Comparison of ENCODE assay signal across 29 cellular contexts in the genomic region with DNA sequence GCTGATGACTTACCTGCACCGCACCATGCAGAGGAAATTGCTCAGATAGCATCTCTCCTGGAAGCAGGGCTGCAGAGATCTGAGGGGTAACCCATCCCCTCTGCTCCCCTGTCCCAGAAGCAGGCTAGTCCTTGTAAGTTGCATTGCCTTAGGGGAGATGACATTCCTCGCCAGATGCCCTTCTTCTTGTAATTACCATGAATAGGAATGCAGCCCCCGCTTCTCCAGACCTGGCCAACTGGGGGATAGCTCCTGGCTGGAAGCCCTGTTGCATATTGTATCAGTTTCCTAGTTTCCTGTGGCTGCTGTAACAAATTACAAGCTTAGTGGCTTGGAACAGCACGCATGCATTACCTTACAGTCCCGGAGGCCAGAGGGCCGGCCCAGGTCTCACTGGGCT. TPM values are rescaled to one million over a fixed set of nuclear protein-coding genes. Genes with fewer than 3 reads are reported as not detected.
"Had no signal": no experiment of that assay in that cellular context is flagged by ENCODE, and none has a peak within 500 bp of the region (broad histone marks: within the 10 kb centered on the region; RNA-seq: fewer than 3 reads in every experiment).

No MANE protein-coding gene starts in this region.

- H3K4me1 ChIP-seq: adrenal gland, Peyer's patch had no signal

- H3K9me3 ChIP-seq: adrenal gland, MG63, Peyer's patch had no signal

- H3K4me1 Mint-ChIP-seq: activated CD4-positive, alpha-beta T cell treated with anti-CD3 and anti-CD28 coated beads, Interleukin-2, amount 10 ng/mL, durations not matched to agents 7 days and 5 days; activated naive CD4-positive, alpha-beta T cell treated with anti-CD3 and anti-CD28 coated beads, Interleukin-2, amount 10 ng/mL, durations not matched to agents 7 days and 5 days had no signal

- H3K27ac ChIP-seq: adrenal gland, Peyer's patch, RWPE1 had no signal

- H3K27ac Mint-ChIP-seq: activated CD4-positive, alpha-beta memory T cell treated with anti-CD3 and anti-CD28 coated beads for 36 hours; activated CD4-positive, alpha-beta T cell treated with anti-CD3 and anti-CD28 coated beads, Interleukin-2, amount 10 ng/mL, durations not matched to agents 7 days and 5 days; activated naive CD4-positive, alpha-beta T cell treated with anti-CD3 and anti-CD28 coated beads, Interleukin-2, amount 10 ng/mL, durations not matched to agents 7 days and 5 days; activated naive CD8-positive, alpha-beta T cell treated with anti-CD3 and anti-CD28 coated beads, Interleukin-2, amount 10 ng/mL, durations not matched to agents 7 days and 5 days; activated T-helper 2 cell treated with anti-CD3 and anti-CD28 coated beads, Interferon-gamma antibody, Interleukin-2, Interleukin-4, amounts not matched to agents 10 μg/mL and 5 μg/mL and 100 μg/mL, durations not matched to agents 14 hours and 24 hours and 36 hours; T-helper 1 cell treated with Interleukin-12 subunit alpha and Interleukin-12 subunit beta and Interleukin-4 antibody, amounts not matched to agents 30 μg/mL and 1 μg/mL, for 36 hours had no signal

- H3K36me3 ChIP-seq: adrenal gland, MG63, Peyer's patch had no signal

- H3K4me3 ChIP-seq: adrenal gland, MG63, Peyer's patch had no signal

- DNase-seq: activated CD4-positive, alpha-beta memory T cell treated with anti-CD3 and anti-CD28 coated beads for 36 hours; activated CD4-positive, alpha-beta T cell treated with anti-CD3 and anti-CD28 coated beads, Interleukin-2, amount 10 ng/mL, durations not matched to agents 7 days and 5 days; activated CD4-positive, CD25-positive, alpha-beta regulatory T cell treated with anti-CD3 and anti-CD28 coated beads, Interleukin-2, amount 50 U/mL, for 72 hours; activated gamma-delta T cell treated with Interleukin-2 at 50 U/mL for 16 hours; activated naive CD4-positive, alpha-beta T cell treated with anti-CD3 and anti-CD28 coated beads, Interleukin-2, amount 10 ng/mL, durations not matched to agents 7 days and 5 days; activated naive CD8-positive, alpha-beta T cell treated with anti-CD3 and anti-CD28 coated beads, Interleukin-2, amount 10 ng/mL, durations not matched to agents 7 days and 5 days; activated T-cell treated with anti-CD3 and anti-CD28 coated beads for 4 hours; activated T-cell treated with anti-CD3 and anti-CD28 coated beads, Interleukin-2, amount 50 U/mL, for 48 hours; adrenal gland; anterior cingulate cortex; caudate nucleus; MG63; MV-4-11; NCI-H1092 treated with DMSO at 0.1 percent for 48 hours; NCI-H1417 treated with DMSO at 0.1 percent for 48 hours; NCI-H1694; NCI-H2029; NCI-H2107; NCI-H2171 treated with DMSO at 0.1 percent for 48 hours; NCI-H345; NCI-H510A; NCI-H69; NK-92 treated with Interleukin-12 subunit alpha and Interleukin-12 subunit beta, amount 100 ng/mL, for 24 hours; Peyer's patch; SHP77 had no signal

- H3K9me3 Mint-ChIP-seq: activated CD4-positive, alpha-beta memory T cell treated with anti-CD3 and anti-CD28 coated beads for 36 hours; activated CD4-positive, alpha-beta T cell treated with anti-CD3 and anti-CD28 coated beads, Interleukin-2, amount 10 ng/mL, durations not matched to agents 7 days and 5 days; activated naive CD4-positive, alpha-beta T cell treated with anti-CD3 and anti-CD28 coated beads, Interleukin-2, amount 10 ng/mL, durations not matched to agents 7 days and 5 days; activated naive CD8-positive, alpha-beta T cell treated with anti-CD3 and anti-CD28 coated beads, Interleukin-2, amount 10 ng/mL, durations not matched to agents 7 days and 5 days; activated T-helper 2 cell treated with anti-CD3 and anti-CD28 coated beads, Interferon-gamma antibody, Interleukin-2, Interleukin-4, amounts not matched to agents 10 μg/mL and 5 μg/mL and 100 μg/mL, durations not matched to agents 14 hours and 24 hours and 36 hours; T-helper 1 cell treated with Interleukin-12 subunit alpha and Interleukin-12 subunit beta and Interleukin-4 antibody, amounts not matched to agents 30 μg/mL and 1 μg/mL, for 36 hours had no signal

- H3K27me3 ChIP-seq: MG63, Peyer's patch had no signal

- H3K4me3 Mint-ChIP-seq: activated CD4-positive, alpha-beta memory T cell treated with anti-CD3 and anti-CD28 coated beads for 36 hours; activated CD4-positive, alpha-beta T cell treated with anti-CD3 and anti-CD28 coated beads, Interleukin-2, amount 10 ng/mL, durations not matched to agents 7 days and 5 days; activated naive CD4-positive, alpha-beta T cell treated with anti-CD3 and anti-CD28 coated beads, Interleukin-2, amount 10 ng/mL, durations not matched to agents 7 days and 5 days; activated naive CD8-positive, alpha-beta T cell treated with anti-CD3 and anti-CD28 coated beads, Interleukin-2, amount 10 ng/mL, durations not matched to agents 7 days and 5 days; T-helper 1 cell treated with Interleukin-12 subunit alpha and Interleukin-12 subunit beta and Interleukin-4 antibody, amounts not matched to agents 30 μg/mL and 1 μg/mL, for 36 hours had no signal

- H3K36me3 Mint-ChIP-seq: activated CD4-positive, alpha-beta memory T cell treated with anti-CD3 and anti-CD28 coated beads for 36 hours; activated naive CD4-positive, alpha-beta T cell treated with anti-CD3 and anti-CD28 coated beads, Interleukin-2, amount 10 ng/mL, durations not matched to agents 7 days and 5 days; activated naive CD8-positive, alpha-beta T cell treated with anti-CD3 and anti-CD28 coated beads, Interleukin-2, amount 10 ng/mL, durations not matched to agents 7 days and 5 days had no signal

RNA-seq across cellular contexts. Expression of gene EN2, which starts 47.5 kb away (rescaled TPM):
- total RNA-seq: activated CD4-positive, alpha-beta memory T cell treated with anti-CD3 and anti-CD28 coated beads for 36 hours; activated CD4-positive, alpha-beta T cell treated with anti-CD3 and anti-CD28 coated beads, Interleukin-2, amount 10 ng/mL, durations not matched to agents 7 days and 5 days; activated CD8-positive, alpha-beta memory T cell treated with anti-CD3 and anti-CD28 coated beads for 36 hours; activated naive CD8-positive, alpha-beta T cell treated with anti-CD3 and anti-CD28 coated beads, Interleukin-2, amount 10 ng/mL, durations not matched to agents 7 days and 5 days; activated T-helper 2 cell treated with anti-CD3 and anti-CD28 coated beads, Interferon-gamma antibody, Interleukin-2, Interleukin-4, amounts not matched to agents 10 μg/mL and 5 μg/mL and 100 μg/mL, durations not matched to agents 14 hours and 24 hours and 36 hours; Peyer's patch had no signal
